9 cellular contexts compared by ENCODE assay signal in genomic region chr18:904135-905090, GRCh38. TPM values are rescaled to one million over a fixed set of nuclear protein-coding genes. Genes with fewer than 3 reads are reported as not detected.
A peak's percentile ranks its signal among the peaks of the same experiment; 100 is the strongest.
DNase-seq lines count a peak whose midpoint lies in the region; ATAC-seq and TF ChIP-seq lines count a peak whose summit lies in the region.
"Had no signal": no experiment of that assay in that cellular context is flagged by ENCODE, and none has a peak within 500 bp of the region (broad histone marks: within the 10 kb centered on the region; RNA-seq: fewer than 3 reads in every experiment).

Gene ADCYAP1 (plus strand): TSS chr18:904871. CDS start chr18:905387, 516 bp downstream.

- intact Hi-C loops in activated T-helper 1 cell treated with anti-CD3 and anti-CD28 coated beads, Interleukin-12 subunit alpha, Interleukin-12 subunit beta, Interleukin-2, Interleukin-4 antibody, amounts not matched to agents 30 ng/mL and 10 ng/mL and 1 ng/mL, durations not matched to agents 14 hours and 24 hours and 36 hours (cut with micrococcal nuclease), result loop anchor here (5.0 kb wide), 1 partner anchor 58 kb away; no protein-coding TSS in a partner anchor

- H3K27me3 ChIP-seq in gastroesophageal sphincter (peaks cover 99% of the 10 kb centered on the region), foreskin keratinocyte (peaks cover 75% of the 10 kb centered on the region)

- ATAC-seq in gastroesophageal sphincter (no peak), GM19324 (IDR thresholded peaks at IDR 0.05; ENCODE audit: low FRiP score, unreplicated experiment) (no peak), foreskin keratinocyte (no peak)
- ATAC-seq: Right ventricle myocardium inferior had no signal

- H3K4me1 Mint-ChIP-seq in activated T-helper 1 cell treated with anti-CD3 and anti-CD28 coated beads, Interleukin-12 subunit alpha, Interleukin-12 subunit beta, Interleukin-2, Interleukin-4 antibody, amounts not matched to agents 30 ng/mL and 10 ng/mL and 1 ng/mL, durations not matched to agents 14 hours and 24 hours and 36 hours (ENCODE audit: low read depth), result peaks cover 7% of the 10 kb centered on the region

- H3K9me3 ChIP-seq in mesodermal cell (ENCODE audit: control insufficient read depth, low read length) (no peaks in the 10 kb centered on the region), gastroesophageal sphincter (no peaks in the 10 kb centered on the region)

- 7 to 8% methylated on average over 37 to 44 of the region's 52 CpGs for WGBS in mesodermal cell (ENCODE audit: insufficient coverage in 2 of 2), 2 experiments
- 4 to 20% methylated on average over 10 to 36 of the region's 52 CpGs for WGBS in gastroesophageal sphincter (ENCODE audit: low coverage in 1 of 2), 2 donors

- TF ChIP-seq EP300 in gastroesophageal sphincter (IDR thresholded peaks at IDR 0.05), result no peak

- DNase-seq in DMS53 treated with DMSO at 0.1 percent for 48 hours (lab: John Stamatoyannopoulos, UW; ENCODE audit: unreplicated experiment) (peak; percentile 93), HuH-7.5 (ENCODE audit: low spot score) (peak; percentile 86), foreskin keratinocyte (no peak)
- DNase-seq in activated T-helper 1 cell treated with anti-CD3 and anti-CD28 coated beads, Interleukin-12 subunit alpha, Interleukin-12 subunit beta, Interleukin-2, Interleukin-4 antibody, amounts not matched to agents 30 ng/mL and 10 ng/mL and 1 ng/mL, durations not matched to agents 14 hours and 24 hours and 36 hours (ENCODE audit: low spot score), result no peak
- DNase-seq: amniotic stem cell had no signal

- no peak for TF ChIP-seq POLR2A in gastroesophageal sphincter (IDR thresholded peaks at IDR 0.05)

- peak within 1 kb of the TSS; percentile 1 for H3K4me3 ChIP-seq in mesodermal cell (ENCODE audit: extremely low read depth, insufficient read depth, low read length, poor library complexity, severe bottlenecking)
- H3K4me3 ChIP-seq in gastroesophageal sphincter, result no peak within 1 kb of the TSS

- TF ChIP-seq CTCF in gastroesophageal sphincter (IDR thresholded peaks at IDR 0.05), result no peak
- no peak for TF ChIP-seq CTCF in foreskin keratinocyte (conservative IDR thresholded peaks at IDR 0.05)

- no peaks in the 10 kb centered on the region for H3K9me3 Mint-ChIP-seq in activated T-helper 1 cell treated with anti-CD3 and anti-CD28 coated beads, Interleukin-12 subunit alpha, Interleukin-12 subunit beta, Interleukin-2, Interleukin-4 antibody, amounts not matched to agents 30 ng/mL and 10 ng/mL and 1 ng/mL, durations not matched to agents 14 hours and 24 hours and 36 hours

- H3K27ac ChIP-seq in mesodermal cell (ENCODE audit: low read depth, low read length, severe bottlenecking) (no peak within 1 kb of the TSS), gastroesophageal sphincter (no peak within 1 kb of the TSS), foreskin keratinocyte (no peak within 1 kb of the TSS)

- H3K36me3 ChIP-seq in mesodermal cell (ENCODE audit: control insufficient read depth, insufficient read depth, low read length) (no peaks in the 10 kb centered on the region), gastroesophageal sphincter (no peaks in the 10 kb centered on the region)

- no peak within 1 kb of the TSS for H3K4me3 Mint-ChIP-seq in activated T-helper 1 cell treated with anti-CD3 and anti-CD28 coated beads, Interleukin-12 subunit alpha, Interleukin-12 subunit beta, Interleukin-2, Interleukin-4 antibody, amounts not matched to agents 30 ng/mL and 10 ng/mL and 1 ng/mL, durations not matched to agents 14 hours and 24 hours and 36 hours

- H3K36me3 Mint-ChIP-seq in activated T-helper 1 cell treated with anti-CD3 and anti-CD28 coated beads, Interleukin-12 subunit alpha, Interleukin-12 subunit beta, Interleukin-2, Interleukin-4 antibody, amounts not matched to agents 30 ng/mL and 10 ng/mL and 1 ng/mL, durations not matched to agents 14 hours and 24 hours and 36 hours (ENCODE audit: low read depth), result peaks cover 5% of the 10 kb centered on the region

- H3K27me3 Mint-ChIP-seq in activated T-helper 1 cell treated with anti-CD3 and anti-CD28 coated beads, Interleukin-12 subunit alpha, Interleukin-12 subunit beta, Interleukin-2, Interleukin-4 antibody, amounts not matched to agents 30 ng/mL and 10 ng/mL and 1 ng/mL, durations not matched to agents 14 hours and 24 hours and 36 hours (ENCODE audit: insufficient read depth), result peaks cover 67% of the 10 kb centered on the region

- peaks cover 21% of the 10 kb centered on the region for H3K4me1 ChIP-seq in mesodermal cell (ENCODE audit: control insufficient read depth, insufficient read depth, low read length, poor library complexity, severe bottlenecking)
- peaks cover 0 to 52% (median 27%) of the 10 kb centered on the region in 3 donors for H3K4me1 ChIP-seq in gastroesophageal sphincter
- no peaks in the 10 kb centered on the region for H3K4me1 ChIP-seq in foreskin keratinocyte

- peak within 1 kb of the TSS; percentile 57 for H3K27ac Mint-ChIP-seq in activated T-helper 1 cell treated with anti-CD3 and anti-CD28 coated beads, Interleukin-12 subunit alpha, Interleukin-12 subunit beta, Interleukin-2, Interleukin-4 antibody, amounts not matched to agents 30 ng/mL and 10 ng/mL and 1 ng/mL, durations not matched to agents 14 hours and 24 hours and 36 hours

RNA-seq across cellular contexts. Expression of gene ADCYAP1, which starts in this region (rescaled TPM):
- not detected in 2 replicates for total RNA-seq in activated T-helper 1 cell treated with anti-CD3 and anti-CD28 coated beads, Interleukin-12 subunit alpha, Interleukin-12 subunit beta, Interleukin-2, Interleukin-4 antibody, amounts not matched to agents 30 ng/mL and 10 ng/mL and 1 ng/mL, durations not matched to agents 14 hours and 24 hours and 36 hours
- polyA plus RNA-seq in mesodermal cell (2013, experiment 1 of 2), result 2.7 TPM
- 2.8 TPM for polyA plus RNA-seq in mesodermal cell (2013, experiment 2 of 2)
- total RNA-seq in gastroesophageal sphincter, result 1 to 10 TPM in 1 of 4 donors, under 1 TPM in 2, not detected in 1; 0.39 to 2.3 (median 0.67) TPM
- total RNA-seq in foreskin keratinocyte, result not detected in 2 replicates
- polyA plus RNA-seq in foreskin keratinocyte, result not detected in 2 replicates
- total RNA-seq: Right ventricle myocardium inferior had no signal

Comparison
In these comparisons a context has a peak if more than half of its experiments do, and no peak if none do; other contexts are left out.
1. DNase-seq: peak in DMS53 treated with DMSO at 0.1 percent for 48 hours (single experiment) and HuH-7.5 (single experiment); none in activated T-helper 1 cell treated with anti-CD3 and anti-CD28 coated beads, Interleukin-12 subunit alpha, Interleukin-12 subunit beta, Interleukin-2, Interleukin-4 antibody, amounts not matched to agents 30 ng/mL and 10 ng/mL and 1 ng/mL, durations not matched to agents 14 hours and 24 hours and 36 hours (single experiment) and foreskin keratinocyte (0 of 2).